8 cellular contexts compared by ENCODE assay signal in the genomic region with DNA sequence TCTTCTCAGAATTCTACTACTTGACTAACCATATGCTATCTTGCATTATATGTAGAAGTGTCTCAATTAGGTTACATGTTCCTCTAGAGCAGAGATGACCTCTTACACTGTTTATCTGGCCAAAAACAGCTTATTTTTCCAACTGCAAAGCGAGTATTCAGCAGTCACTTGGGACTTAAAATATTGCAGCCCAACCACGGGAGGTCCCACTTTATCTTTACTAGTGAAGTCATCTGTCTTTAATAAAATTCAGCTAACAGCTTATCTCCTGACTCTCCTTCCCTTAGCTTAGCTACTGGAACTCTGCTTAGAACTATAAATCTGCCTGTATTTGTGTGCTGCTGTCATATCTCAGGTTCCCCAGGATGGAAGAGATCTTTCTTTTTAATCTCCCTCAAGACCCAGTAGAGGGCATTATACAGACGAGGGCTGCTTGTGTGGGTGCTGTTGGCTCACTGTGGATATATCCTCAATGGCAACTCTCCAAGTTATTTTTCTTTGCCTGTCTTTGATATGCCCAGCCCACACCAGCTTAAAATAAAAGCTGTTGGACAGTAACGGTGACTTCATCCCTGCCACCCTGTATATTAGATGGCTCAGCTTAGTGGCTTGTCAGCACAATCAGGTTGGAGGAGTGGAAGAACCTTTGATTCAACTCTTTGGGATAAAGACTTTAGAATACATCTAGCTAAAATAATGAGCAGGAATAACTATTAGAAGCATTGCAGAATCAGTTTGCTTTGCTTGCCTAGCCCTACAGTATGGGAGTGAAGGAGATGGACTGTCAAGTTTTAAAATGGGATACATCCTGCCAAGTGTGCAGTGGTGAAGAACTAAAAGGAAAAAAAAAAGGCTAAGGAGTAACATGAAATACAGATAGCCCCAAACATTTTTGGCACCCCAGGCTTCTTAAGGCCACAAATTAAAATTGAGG. TPM values are rescaled to one million over a fixed set of nuclear protein-coding genes. Genes with fewer than 3 reads are reported as not detected.
DNase-seq lines count a peak whose midpoint lies in the region; ATAC-seq, FAIRE-seq and TF ChIP-seq lines count a peak whose summit lies in the region.

No MANE protein-coding gene starts in this region.

- FAIRE-seq in HepG2 (lab: Jason Lieb, UNC) = no peak

- no peak for TF ChIP-seq EP300 in HepG2 (IDR thresholded peaks at IDR 0.05; ENCODE audit: low read depth in 2 of 2, low read length in 2 of 2)
- TF ChIP-seq EP300 in HepG2 (CRISPR knock-in tag; IDR thresholded peaks at IDR 0.05; ENCODE audit: borderline replicate concordance) = no peak

- H3K4me1 ChIP-seq in body of pancreas (peaks cover 46% of the 10 kb centered on the region), HepG2 (ENCODE audit: insufficient read depth, low read length) (peaks cover 47% of the 10 kb centered on the region)

- peaks cover 12% of the 10 kb centered on the region for H3K4me1 Mint-ChIP-seq in type B pancreatic cell (ENCODE audit: unreplicated experiment)

- TF ChIP-seq POLR2A in body of pancreas (IDR thresholded peaks at IDR 0.05) (peak in 1 of 3 donors; percentile 52), HepG2 (IDR thresholded peaks at IDR 0.05; ENCODE audit: insufficient read depth in 1 of 2, low read depth in 2 of 2, low read length in 2 of 2) (no peak)

- H3K4me3 ChIP-seq in body of pancreas (no peak overlapping the region), HepG2 (replicated peaks in 1 of 3; ENCODE audit: insufficient read depth in 1 of 3, low read depth in 2 of 3, low read length in 3 of 3) (no peak overlapping the region)

- no TSS peak for BruUV-seq in HepG2 (replicated peaks; lab: Mats Ljungman, UMichigan)

- H2AFZ ChIP-seq in HepG2 (ENCODE audit: low read length) = no peak overlapping the region

- no peaks in the 10 kb centered on the region for H3K27me3 Mint-ChIP-seq in type B pancreatic cell

- no peaks in the 10 kb centered on the region for H3K9me3 Mint-ChIP-seq in type B pancreatic cell

- intact Hi-C loops in body of pancreas (cut with DNase I) (no loop called here), HepG2 (cut with micrococcal nuclease; ENCODE audit: unreplicated experiment) (loop anchor here (2.0 to 10.0 kb wide), 4 partner anchors 41 to 195 kb away; partner anchors contain the start of genes GOLPH3L and MCL1)

- WGBS in body of pancreas, 2 donors = 14 to 16% methylated on average over 4 of the region's 4 CpGs
- 79% methylated on average over 4 of the region's 4 CpGs for WGBS in HepG2 (ENCODE audit: low lambda C conversion rate)

- H3K27me3 ChIP-seq in body of pancreas (no peaks in the 10 kb centered on the region), HepG2 (ENCODE audit: control insufficient read depth in 1 of 2, insufficient read depth in 2 of 2, low read length in 2 of 2) (no peaks in the 10 kb centered on the region)

- CTCF ChIA-PET in HepG2 (lab: Yijun Ruan, JAX; ENCODE audit: low intra/inter-chr PET ratio, low total read pairs) = interaction anchor here (1.1 to 1.2 kb wide), 2 partner anchors 59 kb away, joined by 3 read pairs; no protein-coding TSS in a partner anchor

- no peak overlapping the region for H3K4me2 ChIP-seq in HepG2 (ENCODE audit: low read depth, low read length)

- H3K27ac Mint-ChIP-seq in type B pancreatic cell = peak overlapping the region; percentile 12

- H3K27ac ChIP-seq in body of pancreas = peak overlapping the region; percentile 64 to 82 (median 75)
- H3K27ac ChIP-seq in HepG2 (ENCODE audit: extremely low read length, insufficient read depth, low read length) = peak overlapping the region; percentile 6

- POLR2A ChIA-PET in HepG2 (lab: Yijun Ruan, JAX) = interaction anchor here (0.8 to 4.5 kb wide), 8 partner anchors 8 to 59 kb away, joined by 3 to 40 read pairs (median 4); partner anchors contain the start of genes ENSA and MCL1

- H3K36me3 ChIP-seq in body of pancreas (replicated peaks in 1 of 2; ENCODE audit: insufficient read depth in 1 of 2, low read depth in 2 of 2) (peaks cover 0 to 8% of the 10 kb centered on the region in 2 donors), HepG2 (replicated peaks in 1 of 2; ENCODE audit: control insufficient read depth in 1 of 2, insufficient read depth in 2 of 2, low read length in 2 of 2) (peaks cover 11 to 38% of the 10 kb centered on the region in 2 experiments)

- H3K9ac ChIP-seq in HepG2 (ENCODE audit: insufficient read depth, low read depth, low read length) = no peak overlapping the region

- H3K79me2 ChIP-seq in HepG2 (ENCODE audit: insufficient read depth, low read length) = no peaks in the 10 kb centered on the region

- peak; percentile 29 for DNase-seq in NCI-H1105 treated with DMSO at 0.1 percent for 48 hours (lab: John Stamatoyannopoulos, UW)
- DNase-seq in NCI-H1105 (lab: John Stamatoyannopoulos, UW) = no peak
- DNase-seq in NCI-H226 = peak; percentile 80
- DNase-seq in body of pancreas = peak; percentile 54 to 80 (median 68)
- no peak for DNase-seq in HepG2 (ENCODE audit: low spot score)
- no peak for DNase-seq in type B pancreatic cell (ENCODE audit: extremely low spot score, unreplicated experiment)
- DNase-seq in NCI-H1092 (lab: John Stamatoyannopoulos, UW) = no peak

- in situ Hi-C loops in HepG2 (cut with HindIII; ENCODE audit: extremely low pct_ligation_motif_present, low pct_unique_long_range_greater_than_20kb) = no loop called here

- H3K4me3 Mint-ChIP-seq in type B pancreatic cell = no peak overlapping the region

- H3K9me3 ChIP-seq in body of pancreas (no peaks in the 10 kb centered on the region), HepG2 (ENCODE audit: low read length) (no peaks in the 10 kb centered on the region)

- no peaks in the 10 kb centered on the region for H4K20me1 ChIP-seq in HepG2 (ENCODE audit: insufficient read depth, low read length)

- peaks cover 49% of the 10 kb centered on the region for H3K36me3 Mint-ChIP-seq in type B pancreatic cell

- TF ChIP-seq RAD21 in HepG2 (CRISPR knock-in tag; IDR thresholded peaks at IDR 0.05) = no peak

- TF ChIP-seq CTCF in body of pancreas (IDR thresholded peaks at IDR 0.05) (peak in 6 of 7 experiments; percentile 13 to 53 (median 46)), HepG2 (CRISPR knock-in tag; IDR thresholded peaks at IDR 0.05) (0 out of 2 replicates have a peak, but pooled peaks have one; percentile 11), type B pancreatic cell (conservative IDR thresholded peaks at IDR 0.05) (no peak)

- ATAC-seq in body of pancreas = peak; percentile 89
- peak; percentile 57 for ATAC-seq in HepG2
- ATAC-seq in HG02588 (IDR thresholded peaks at IDR 0.05; ENCODE audit: unreplicated experiment) = no peak

RNA-seq across cellular contexts. Expression of gene ENSA, which starts 9.6 kb away (rescaled TPM):
- total RNA-seq in body of pancreas = 100 to 1,000 TPM in 1 of 2 donors, 10 to 100 TPM in 1; 64.6 to 203 TPM
- total RNA-seq in HepG2 (2016; rRNA removed; fragmentation: Illumina TruSeq; extraction: Trizol) = 111 and 137 TPM in 2 replicates
- total RNA-seq in HepG2 (2016; cell fraction: cytosol; rRNA removed; fragmentation: Illumina TruSeq; extraction: Trizol; ENCODE audit: low read depth) = 32.7 and 33.3 TPM in 2 replicates
- 104 and 136 TPM in 2 replicates for total RNA-seq in HepG2 (2016; cell fraction: insoluble cytoplasmic fraction; rRNA removed; fragmentation: Illumina TruSeq; extraction: Trizol)
- total RNA-seq in HepG2 (2016; cell fraction: membrane; rRNA removed; fragmentation: Illumina TruSeq; extraction: Trizol) = 71.0 and 79.7 TPM in 2 replicates
- 59.2 and 64.7 TPM in 2 replicates for total RNA-seq in HepG2 (2016; cell fraction: nucleus; rRNA removed; fragmentation: Illumina TruSeq; extraction: Trizol)
- 54.5 and 55.1 TPM in 2 replicates for polyA plus RNA-seq in HepG2 (2011; rRNA removed)
- 35.3 and 39.9 TPM in 2 replicates for polyA plus RNA-seq in HepG2 (2011; cell fraction: cytosol; rRNA removed)
- 18.3 and 19.1 TPM in 2 replicates for polyA plus RNA-seq in HepG2 (2011; cell fraction: nucleus; rRNA removed)
- 68.7 and 69.6 TPM in 2 replicates for polyA plus RNA-seq in HepG2 (2012)
- 46.8 and 50.7 TPM in 2 replicates for polyA plus RNA-seq in HepG2 (2016; cell fraction: cytosol; fragmentation: Illumina TruSeq; extraction: Trizol; ENCODE audit: low read depth)
- 203 and 211 TPM in 2 replicates for polyA plus RNA-seq in HepG2 (2016; cell fraction: insoluble cytoplasmic fraction; fragmentation: Illumina TruSeq; extraction: Trizol; ENCODE audit: low read depth)
- polyA plus RNA-seq in HepG2 (2016; cell fraction: membrane; fragmentation: Illumina TruSeq; extraction: Trizol; ENCODE audit: low read depth) = 87.0 and 96.1 TPM in 2 replicates
- 97.2 and 103 TPM in 2 replicates for polyA plus RNA-seq in HepG2 (2016; cell fraction: nucleus; fragmentation: Illumina TruSeq; extraction: Trizol; ENCODE audit: insufficient read depth, low read depth)
- polyA minus RNA-seq in HepG2 (2011; rRNA and poly(A)+ RNA removed; ENCODE audit: low replicate concordance) = 25.8 and 53.2 TPM in 2 replicates
- polyA minus RNA-seq in HepG2 (2011; cell fraction: cytosol; rRNA and poly(A)+ RNA removed) = 16.0 and 18.2 TPM in 2 replicates
- polyA minus RNA-seq in HepG2 (2011; cell fraction: nucleus; rRNA and poly(A)+ RNA removed) = 34.9 and 47.6 TPM in 2 replicates
- total RNA-seq in type B pancreatic cell (ENCODE audit: low replicate concordance) = 153 and 185 TPM in 2 replicates

RNA-seq across cellular contexts. Expression of gene MCL1, which starts 40.4 kb away (rescaled TPM):
- total RNA-seq in body of pancreas = 100 to 1,000 TPM; 211 to 223 TPM
- total RNA-seq in HepG2 (2016; rRNA removed; fragmentation: Illumina TruSeq; extraction: Trizol) = 113 and 125 TPM in 2 replicates
- total RNA-seq in HepG2 (2016; cell fraction: cytosol; rRNA removed; fragmentation: Illumina TruSeq; extraction: Trizol; ENCODE audit: low read depth) = 16.3 and 19.0 TPM in 2 replicates
- total RNA-seq in HepG2 (2016; cell fraction: insoluble cytoplasmic fraction; rRNA removed; fragmentation: Illumina TruSeq; extraction: Trizol) = 108 and 127 TPM in 2 replicates
- 41.9 and 48.9 TPM in 2 replicates for total RNA-seq in HepG2 (2016; cell fraction: membrane; rRNA removed; fragmentation: Illumina TruSeq; extraction: Trizol)
- 150 and 151 TPM in 2 replicates for total RNA-seq in HepG2 (2016; cell fraction: nucleus; rRNA removed; fragmentation: Illumina TruSeq; extraction: Trizol)
- 69.5 and 70.6 TPM in 2 replicates for polyA plus RNA-seq in HepG2 (2011; rRNA removed)
- polyA plus RNA-seq in HepG2 (2011; cell fraction: cytosol; rRNA removed) = 40.6 and 51.3 TPM in 2 replicates
- 127 and 138 TPM in 2 replicates for polyA plus RNA-seq in HepG2 (2011; cell fraction: nucleus; rRNA removed)
- 59.5 and 80.1 TPM in 2 replicates for polyA plus RNA-seq in HepG2 (2012)
- 5.6 and 6.4 TPM in 2 replicates for polyA plus RNA-seq in HepG2 (2016; cell fraction: cytosol; fragmentation: Illumina TruSeq; extraction: Trizol; ENCODE audit: low read depth)
- 99.4 and 100.0 TPM in 2 replicates for polyA plus RNA-seq in HepG2 (2016; cell fraction: insoluble cytoplasmic fraction; fragmentation: Illumina TruSeq; extraction: Trizol; ENCODE audit: low read depth)
- 21.9 and 23.4 TPM in 2 replicates for polyA plus RNA-seq in HepG2 (2016; cell fraction: membrane; fragmentation: Illumina TruSeq; extraction: Trizol; ENCODE audit: low read depth)
- polyA plus RNA-seq in HepG2 (2016; cell fraction: nucleus; fragmentation: Illumina TruSeq; extraction: Trizol; ENCODE audit: insufficient read depth, low read depth) = 207 and 216 TPM in 2 replicates
- 65.4 and 90.8 TPM in 2 replicates for polyA minus RNA-seq in HepG2 (2011; rRNA and poly(A)+ RNA removed; ENCODE audit: low replicate concordance)
- 72.9 and 73.2 TPM in 2 replicates for polyA minus RNA-seq in HepG2 (2011; cell fraction: cytosol; rRNA and poly(A)+ RNA removed)
- 152 and 196 TPM in 2 replicates for polyA minus RNA-seq in HepG2 (2011; cell fraction: nucleus; rRNA and poly(A)+ RNA removed)
- total RNA-seq in type B pancreatic cell (ENCODE audit: low replicate concordance) = 187 and 280 TPM in 2 replicates

Comparison
In these comparisons a context has a peak if more than half of its experiments do, and no peak if none do; other contexts are left out.
1. DNase-seq: peak in NCI-H1105 treated with DMSO at 0.1 percent for 48 hours (single experiment), NCI-H226 (single experiment) and body of pancreas (4 of 4); none in NCI-H1105 (single experiment), HepG2 (single experiment), type B pancreatic cell (single experiment) and NCI-H1092 (single experiment).